8 cellular contexts compared by ENCODE assay signal in the genomic region with DNA sequence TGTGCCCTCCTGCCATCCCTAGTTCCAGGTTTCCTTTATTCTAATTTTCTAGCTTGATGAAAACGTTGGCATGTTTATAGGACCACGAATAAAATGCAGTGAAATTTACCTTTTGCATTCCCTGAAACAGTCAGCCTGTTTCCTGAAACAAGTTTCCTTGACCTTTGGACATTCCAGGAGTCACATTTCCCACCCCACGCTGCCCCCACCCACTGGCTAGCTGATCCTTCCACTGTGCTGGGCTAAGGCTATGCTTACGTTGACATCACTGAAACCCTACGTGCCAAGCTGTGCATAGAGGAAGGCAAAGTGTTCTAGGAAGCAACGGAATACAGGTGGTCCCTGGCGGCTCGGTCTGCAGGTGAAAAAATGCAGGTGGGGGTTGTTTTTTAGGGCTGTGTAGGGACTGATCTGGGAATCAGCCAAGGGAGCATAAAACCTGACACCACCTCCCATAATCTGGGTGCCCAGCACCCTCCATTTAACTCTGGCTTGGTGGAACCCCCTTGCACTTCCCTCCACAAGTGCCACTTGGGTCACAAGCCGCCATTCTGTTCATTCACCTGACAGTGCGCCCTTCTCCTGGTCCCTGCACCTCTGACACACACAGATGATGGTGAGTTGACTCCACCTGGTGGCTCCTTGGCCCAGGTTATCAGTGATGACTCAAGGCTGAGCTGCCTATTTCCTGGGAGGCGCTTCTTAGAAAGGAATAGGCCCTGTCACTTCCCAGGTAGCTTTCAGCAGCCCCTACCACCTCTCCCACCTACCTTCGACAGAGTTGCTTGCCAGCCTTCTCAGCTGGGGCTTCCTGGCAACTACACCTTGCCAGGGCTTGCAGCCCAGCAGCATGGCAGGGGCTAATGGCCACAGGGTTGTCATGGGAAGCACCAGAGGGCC.
DNase-seq lines count a peak whose midpoint lies in the region; ATAC-seq and TF ChIP-seq lines count a peak whose summit lies in the region.

No MANE protein-coding gene starts in this region.

- H3K27ac ChIP-seq in thyroid gland, result no peak overlapping the region

- no peak for TF ChIP-seq POLR2A in thyroid gland (IDR thresholded peaks at IDR 0.05)

- no peak overlapping the region for H3K4me3 ChIP-seq in thyroid gland (replicated peaks in 1 of 3)

- H3K9me3 ChIP-seq in thyroid gland, result no peaks in the 10 kb centered on the region

- ATAC-seq in HG02884 (IDR thresholded peaks at IDR 0.05; ENCODE audit: unreplicated experiment) (peak; percentile 66), GM19324 (IDR thresholded peaks at IDR 0.05; ENCODE audit: low FRiP score, unreplicated experiment) (no peak)

- intact Hi-C loops in thyroid gland (cut with DNase I), result loop anchor here (5.0 kb wide), 1 partner anchor 174 kb away; no protein-coding TSS in a partner anchor

- no peaks in the 10 kb centered on the region for H3K36me3 ChIP-seq in thyroid gland

- WGBS in thyroid gland, 2 donors, result 68 to 71% methylated on average over 10 to 12 of the region's 12 CpGs

- no peaks in the 10 kb centered on the region for H3K4me1 ChIP-seq in thyroid gland

- H3K27me3 ChIP-seq in thyroid gland, result no peaks in the 10 kb centered on the region

- TF ChIP-seq CTCF in thyroid gland (IDR thresholded peaks at IDR 0.05), result peak in 4 of 6 experiments; percentile 42 to 68 (median 49)

- peak; percentile 54 for DNase-seq in NCI-H82 (lab: John Stamatoyannopoulos, UW)
- DNase-seq in NCI-H82 treated with DMSO at 0.1 percent for 48 hours (lab: John Stamatoyannopoulos, UW; ENCODE audit: unreplicated experiment), result no peak
- peak; percentile 12 for DNase-seq in RPMI7951 (ENCODE audit: low read depth)
- DNase-seq in glomerular visceral epithelial cell (ENCODE audit: extremely low spot score), result peak; percentile 47
- peak; percentile 69 to 72 for DNase-seq in thyroid gland
- DNase-seq in Kasumi-1 (lab: John Stamatoyannopoulos, UW), result no peak

Comparison
In these comparisons a context has a peak if more than half of its experiments do, and no peak if none do; other contexts are left out.
1. DNase-seq: peak in NCI-H82 (single experiment), RPMI7951 (single experiment), glomerular visceral epithelial cell (single experiment) and thyroid gland (2 of 2); none in NCI-H82 treated with DMSO at 0.1 percent for 48 hours (single experiment) and Kasumi-1 (0 of 2).